ENCODE assay signal across 8 cellular contexts in genomic region chr12:52903285-52903854, GRCh38. TPM values are rescaled to one million over a fixed set of nuclear protein-coding genes. Genes with fewer than 3 reads are reported as not detected.
DNase-seq lines count a peak whose midpoint lies in the region; ATAC-seq and TF ChIP-seq lines count a peak whose summit lies in the region.

No MANE protein-coding gene starts in this region.

- no peaks in the 10 kb centered on the region for H3K27me3 ChIP-seq in ACC112 (ENCODE audit: insufficient read depth, low read length)

- peak overlapping the region; percentile 72 for H3K4me3 ChIP-seq in ACC112 (ENCODE audit: low read depth, low read length)

- H3K27ac ChIP-seq in ACC112 (ENCODE audit: low read depth, low read length) (peak overlapping the region; percentile 43; the same call in 1 of the 2 replicates), epithelial cell of prostate (peak overlapping the region; percentile 56)

- H3K79me2 ChIP-seq in ACC112 (ENCODE audit: control insufficient read depth, insufficient read depth, low read length, unreplicated experiment): no peaks in the 10 kb centered on the region

- H2AFZ ChIP-seq in ACC112 (ENCODE audit: low read length, unreplicated experiment): peak overlapping the region; percentile 94

- H3K27me3 Mint-ChIP-seq in activated CD8-positive, alpha-beta memory T cell treated with anti-CD3 and anti-CD28 coated beads, Interleukin-2, amount 10 ng/mL, durations not matched to agents 7 days and 5 days: no peaks in the 10 kb centered on the region

- TF ChIP-seq CTCF in GM20000 (IDR thresholded peaks at IDR 0.05; ENCODE audit: extremely low read depth, missing control alignments): no peak

- no peak overlapping the region for H3K27ac Mint-ChIP-seq in activated CD8-positive, alpha-beta memory T cell treated with anti-CD3 and anti-CD28 coated beads, Interleukin-2, amount 10 ng/mL, durations not matched to agents 7 days and 5 days

- H3K4me3 Mint-ChIP-seq in activated CD8-positive, alpha-beta memory T cell treated with anti-CD3 and anti-CD28 coated beads, Interleukin-2, amount 10 ng/mL, durations not matched to agents 7 days and 5 days: peak overlapping the region; percentile 5

- CTCF ChIA-PET in activated CD8-positive, alpha-beta memory T cell treated with anti-CD3 and anti-CD28 coated beads, Interleukin-2, amount 10 ng/mL, durations not matched to agents 7 days and 5 days (lab: Charles Lee): interaction anchor here (3.6 to 3.9 kb wide), 2 partner anchors 19 to 77 kb away, joined by 12 to 16 read pairs; no protein-coding TSS in a partner anchor

- H3K9me3 Mint-ChIP-seq in activated CD8-positive, alpha-beta memory T cell treated with anti-CD3 and anti-CD28 coated beads, Interleukin-2, amount 10 ng/mL, durations not matched to agents 7 days and 5 days (ENCODE audit: low read depth): no peaks in the 10 kb centered on the region

- no peaks in the 10 kb centered on the region for H3K36me3 ChIP-seq in ACC112 (ENCODE audit: insufficient read depth, low read length)

- peak; percentile 80 for DNase-seq in GM20000 (ENCODE audit: low spot score)
- DNase-seq in NCI-H2171 treated with DMSO at 0.1 percent for 48 hours (lab: John Stamatoyannopoulos, UW): peak; percentile 89
- DNase-seq in activated CD8-positive, alpha-beta memory T cell treated with anti-CD3 and anti-CD28 coated beads, Interleukin-2, amount 10 ng/mL, durations not matched to agents 7 days and 5 days: peak; percentile 67
- no peak for DNase-seq in epithelial cell of prostate (ENCODE audit: low read depth, low spot score)
- DNase-seq in midbrain (lab: John Stamatoyannopoulos, UW): peak; percentile 57
- peak; percentile 71 for DNase-seq in stimulated activated CD8-positive, alpha-beta memory T cell treated with anti-CD3 and anti-CD28 coated beads, Interleukin-4, amount 100 ng/mL, for 48 hours

- no peaks in the 10 kb centered on the region for H3K36me3 Mint-ChIP-seq in activated CD8-positive, alpha-beta memory T cell treated with anti-CD3 and anti-CD28 coated beads, Interleukin-2, amount 10 ng/mL, durations not matched to agents 7 days and 5 days

- H3K4me1 Mint-ChIP-seq in activated CD8-positive, alpha-beta memory T cell treated with anti-CD3 and anti-CD28 coated beads, Interleukin-2, amount 10 ng/mL, durations not matched to agents 7 days and 5 days: peaks cover 4% of the 10 kb centered on the region

- peak; percentile 85 for ATAC-seq in activated CD8-positive, alpha-beta memory T cell treated with anti-CD3 and anti-CD28 coated beads, Interleukin-2, amount 10 ng/mL, durations not matched to agents 7 days and 5 days
- no peak for ATAC-seq in HG03025 (IDR thresholded peaks at IDR 0.05; ENCODE audit: low FRiP score, unreplicated experiment)

- peaks cover 24% of the 10 kb centered on the region for H3K4me1 ChIP-seq in ACC112 (ENCODE audit: control insufficient read depth, insufficient read depth, low read length, unreplicated experiment)

RNA-seq across cellular contexts. Expression of gene KRT8, which starts 1.5 kb away (rescaled TPM):
- total RNA-seq in activated CD8-positive, alpha-beta memory T cell treated with anti-CD3 and anti-CD28 coated beads, Interleukin-2, amount 10 ng/mL, durations not matched to agents 7 days and 5 days: under 1 TPM; 0.26 to 0.41 TPM

RNA-seq across cellular contexts. Expression of gene KRT18, which starts 45.5 kb away (rescaled TPM):
- total RNA-seq in activated CD8-positive, alpha-beta memory T cell treated with anti-CD3 and anti-CD28 coated beads, Interleukin-2, amount 10 ng/mL, durations not matched to agents 7 days and 5 days: under 1 TPM; 0.54 to 0.99 TPM

RNA-seq across cellular contexts. Expression of gene KRT78, which starts 54.6 kb away (rescaled TPM):
- total RNA-seq in activated CD8-positive, alpha-beta memory T cell treated with anti-CD3 and anti-CD28 coated beads, Interleukin-2, amount 10 ng/mL, durations not matched to agents 7 days and 5 days: not detected
